ENCODE assay signal across 1 cellular context in genomic region chr10:68231106-68231901, GRCh38.
TF ChIP-seq lines count a peak whose summit lies in the region.

No MANE protein-coding gene starts in this region.

TF ChIP-seq in HepG2, 621 proteins besides CTCF, POLR2A, EP300 and RAD21 (continued from another document and continues in another):
- TF ChIP-seq AKNA (CRISPR knock-in tag; IDR thresholded peaks at IDR 0.05; ENCODE audit: borderline replicate concordance) (peak; percentile 61; the same call in 1 of the 2 replicates), GZF1 (CRISPR knock-in tag; IDR thresholded peaks at IDR 0.05) (no peak), ZNF75D (CRISPR knock-in tag; IDR thresholded peaks at IDR 0.05; ENCODE audit: borderline replicate concordance) (no peak), ZNF629 (CRISPR knock-in tag; conservative IDR thresholded peaks at IDR 0.05) (no peak; the same call in 1 of the 2 replicates), KLF11 (CRISPR knock-in tag; IDR thresholded peaks at IDR 0.05) (no peak), PLSCR1 (CRISPR knock-in tag; IDR thresholded peaks at IDR 0.05; ENCODE audit: borderline replicate concordance) (no peak), FOXM1 (CRISPR knock-in tag; IDR thresholded peaks at IDR 0.05) (peak; percentile 46; the same call in 1 of the 2 replicates), NFKB2 (CRISPR knock-in tag; IDR thresholded peaks at IDR 0.05; ENCODE audit: borderline replicate concordance) (peak; percentile 81), PAWR (CRISPR knock-in tag; IDR thresholded peaks at IDR 0.05; ENCODE audit: borderline replicate concordance) (no peak), ZHX2 (IDR thresholded peaks at IDR 0.05; ENCODE audit: low read depth) (no peak), ZHX2 (CRISPR knock-in tag; IDR thresholded peaks at IDR 0.05; ENCODE audit: borderline replicate concordance) (peak; percentile 86; the same call in 1 of the 2 replicates), MED8 (CRISPR knock-in tag; IDR thresholded peaks at IDR 0.05; ENCODE audit: insufficient replicate concordance) (no peak), SIX1 (CRISPR knock-in tag; IDR thresholded peaks at IDR 0.05; ENCODE audit: borderline replicate concordance) (no peak), EZH2 (conservative IDR thresholded peaks at IDR 0.05; ENCODE audit: low read depth, low read length) (0 out of 2 replicates have a peak, but pooled peaks have one; percentile 8), ZFP37 (CRISPR knock-in tag; IDR thresholded peaks at IDR 0.05; ENCODE audit: borderline replicate concordance) (peak; percentile 87), FLYWCH1 (CRISPR knock-in tag; IDR thresholded peaks at IDR 0.05) (0 out of 2 replicates have a peak, but pooled peaks have one; percentile 56), ZNF121 (CRISPR knock-in tag; IDR thresholded peaks at IDR 0.05) (peak; percentile 96), ZNF253 (CRISPR knock-in tag; IDR thresholded peaks at IDR 0.05; ENCODE audit: borderline replicate concordance) (0 out of 2 replicates have a peak, but pooled peaks have one; percentile 25), MEF2D (CRISPR knock-in tag; IDR thresholded peaks at IDR 0.05) (peak; percentile 36; the same call in 1 of the 2 replicates), ZNF773 (CRISPR knock-in tag; IDR thresholded peaks at IDR 0.05; ENCODE audit: borderline replicate concordance) (0 out of 2 replicates have a peak, but pooled peaks have one; percentile 58), ERF (CRISPR knock-in tag; IDR thresholded peaks at IDR 0.05) (0 out of 2 replicates have a peak, but pooled peaks have one; percentile 39), ZNF350 (CRISPR knock-in tag; IDR thresholded peaks at IDR 0.05; ENCODE audit: borderline replicate concordance, low read depth) (peak; percentile 67; the same call in 1 of the 2 replicates), ZFAT (CRISPR knock-in tag; conservative IDR thresholded peaks at IDR 0.05) (0 out of 2 replicates have a peak, but pooled peaks have one; percentile 25), ZNF225 (CRISPR knock-in tag; IDR thresholded peaks at IDR 0.05) (peak; percentile 71; the same call in 1 of the 2 replicates), ZNF256 (CRISPR knock-in tag; conservative IDR thresholded peaks at IDR 0.05) (peak; percentile 88), ZNF615 (CRISPR knock-in tag; IDR thresholded peaks at IDR 0.05; ENCODE audit: borderline replicate concordance) (0 out of 2 replicates have a peak, but pooled peaks have one; percentile 28), ZNF724P (CRISPR knock-in tag; IDR thresholded peaks at IDR 0.05; ENCODE audit: borderline replicate concordance) (peak; percentile 63; the same call in 1 of the 2 replicates), ZNF556 (CRISPR knock-in tag; IDR thresholded peaks at IDR 0.05; ENCODE audit: borderline replicate concordance) (no peak), ZNF616 (CRISPR knock-in tag; IDR thresholded peaks at IDR 0.05; ENCODE audit: low read depth) (no peak)
- TF ChIP-seq, protein P1, sequence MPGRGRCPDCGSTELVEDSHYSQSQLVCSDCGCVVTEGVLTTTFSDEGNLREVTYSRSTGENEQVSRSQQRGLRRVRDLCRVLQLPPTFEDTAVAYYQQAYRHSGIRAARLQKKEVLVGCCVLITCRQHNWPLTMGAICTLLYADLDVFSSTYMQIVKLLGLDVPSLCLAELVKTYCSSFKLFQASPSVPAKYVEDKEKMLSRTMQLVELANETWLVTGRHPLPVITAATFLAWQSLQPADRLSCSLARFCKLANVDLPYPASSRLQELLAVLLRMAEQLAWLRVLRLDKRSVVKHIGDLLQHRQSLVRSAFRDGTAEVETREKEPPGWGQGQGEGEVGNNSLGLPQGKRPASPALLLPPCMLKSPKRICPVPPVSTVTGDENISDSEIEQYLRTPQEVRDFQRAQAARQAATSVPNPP (CRISPR knock-in tag; IDR thresholded peaks at IDR 0.05) = 0 out of 2 replicates have a peak, but pooled peaks have one; percentile 47
- TF ChIP-seq, protein P2, sequence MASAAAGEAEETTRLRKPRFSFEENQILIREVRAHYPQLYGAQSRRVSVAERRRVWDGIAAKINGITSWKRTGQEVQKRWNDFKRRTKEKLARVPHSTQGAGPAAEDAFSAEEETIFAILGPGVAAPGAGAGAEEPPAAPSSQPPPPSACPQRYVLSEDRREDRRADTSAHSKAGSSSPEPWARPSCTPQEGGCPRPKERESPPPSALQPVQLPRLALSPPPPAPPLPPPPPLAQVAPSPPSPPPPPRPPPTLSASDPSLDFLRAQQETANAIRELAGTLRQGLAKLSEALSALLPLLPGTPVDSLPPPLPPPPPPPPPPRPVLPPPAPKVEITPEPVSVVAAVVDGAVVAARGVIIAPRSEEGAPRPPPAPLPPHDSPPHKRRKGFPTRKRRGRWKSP (CRISPR knock-in tag; IDR thresholded peaks at IDR 0.05) = peak; percentile 87
- TF ChIP-seq, protein P3, sequence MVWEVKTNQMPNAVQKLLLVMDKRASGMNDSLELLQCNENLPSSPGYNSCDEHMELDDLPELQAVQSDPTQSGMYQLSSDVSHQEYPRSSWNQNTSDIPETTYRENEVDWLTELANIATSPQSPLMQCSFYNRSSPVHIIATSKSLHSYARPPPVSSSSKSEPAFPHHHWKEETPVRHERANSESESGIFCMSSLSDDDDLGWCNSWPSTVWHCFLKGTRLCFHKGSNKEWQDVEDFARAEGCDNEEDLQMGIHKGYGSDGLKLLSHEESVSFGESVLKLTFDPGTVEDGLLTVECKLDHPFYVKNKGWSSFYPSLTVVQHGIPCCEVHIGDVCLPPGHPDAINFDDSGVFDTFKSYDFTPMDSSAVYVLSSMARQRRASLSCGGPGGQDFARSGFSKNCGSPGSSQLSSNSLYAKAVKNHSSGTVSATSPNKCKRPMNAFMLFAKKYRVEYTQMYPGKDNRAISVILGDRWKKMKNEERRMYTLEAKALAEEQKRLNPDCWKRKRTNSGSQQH (CRISPR knock-in tag; IDR thresholded peaks at IDR 0.05; ENCODE audit: low read depth) = peak; percentile 36; the same call in 1 of the 2 replicates
- TF ChIP-seq, protein P4, sequence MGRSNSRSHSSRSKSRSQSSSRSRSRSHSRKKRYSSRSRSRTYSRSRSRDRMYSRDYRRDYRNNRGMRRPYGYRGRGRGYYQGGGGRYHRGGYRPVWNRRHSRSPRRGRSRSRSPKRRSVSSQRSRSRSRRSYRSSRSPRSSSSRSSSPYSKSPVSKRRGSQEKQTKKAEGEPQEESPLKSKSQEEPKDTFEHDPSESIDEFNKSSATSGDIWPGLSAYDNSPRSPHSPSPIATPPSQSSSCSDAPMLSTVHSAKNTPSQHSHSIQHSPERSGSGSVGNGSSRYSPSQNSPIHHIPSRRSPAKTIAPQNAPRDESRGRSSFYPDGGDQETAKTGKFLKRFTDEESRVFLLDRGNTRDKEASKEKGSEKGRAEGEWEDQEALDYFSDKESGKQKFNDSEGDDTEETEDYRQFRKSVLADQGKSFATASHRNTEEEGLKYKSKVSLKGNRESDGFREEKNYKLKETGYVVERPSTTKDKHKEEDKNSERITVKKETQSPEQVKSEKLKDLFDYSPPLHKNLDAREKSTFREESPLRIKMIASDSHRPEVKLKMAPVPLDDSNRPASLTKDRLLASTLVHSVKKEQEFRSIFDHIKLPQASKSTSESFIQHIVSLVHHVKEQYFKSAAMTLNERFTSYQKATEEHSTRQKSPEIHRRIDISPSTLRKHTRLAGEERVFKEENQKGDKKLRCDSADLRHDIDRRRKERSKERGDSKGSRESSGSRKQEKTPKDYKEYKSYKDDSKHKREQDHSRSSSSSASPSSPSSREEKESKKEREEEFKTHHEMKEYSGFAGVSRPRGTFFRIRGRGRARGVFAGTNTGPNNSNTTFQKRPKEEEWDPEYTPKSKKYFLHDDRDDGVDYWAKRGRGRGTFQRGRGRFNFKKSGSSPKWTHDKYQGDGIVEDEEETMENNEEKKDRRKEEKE (IDR thresholded peaks at IDR 0.05) = no peak
